Comparison of ENCODE assay signal across 8 cellular contexts in the genomic region with DNA sequence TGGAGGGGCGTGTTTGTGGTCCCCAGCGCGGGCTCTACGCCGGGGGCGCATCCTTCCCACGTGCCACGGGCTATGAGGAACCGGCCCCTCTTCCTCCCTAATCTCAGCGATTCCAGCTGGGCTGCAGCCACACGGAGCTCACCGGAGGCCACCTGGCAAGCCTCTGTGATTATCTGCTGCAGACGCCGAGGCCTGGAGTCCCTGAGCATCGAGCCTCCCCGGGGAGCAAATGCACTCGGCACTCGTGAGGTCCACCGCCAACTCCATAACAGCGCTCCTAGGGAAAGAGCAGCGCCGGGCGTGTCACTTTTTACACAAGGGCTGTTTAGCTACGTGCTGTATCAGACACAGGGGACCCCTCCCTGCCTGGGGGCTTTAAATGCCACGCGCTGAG.
DNase-seq lines count a peak whose midpoint lies in the region; ATAC-seq and TF ChIP-seq lines count a peak whose summit lies in the region.

No MANE protein-coding gene starts in this region.

- WGBS in sigmoid colon, 2 donors, result 13 to 42% methylated on average over 26 of the region's 26 CpGs

- no peaks in the 10 kb centered on the region for H3K9me3 ChIP-seq in sigmoid colon

- H3K27me3 ChIP-seq in sigmoid colon, result peaks cover 0 to 26% (median 11%) of the 10 kb centered on the region in 3 donors

- DNase-seq in ELF-1 (ENCODE audit: low read depth, low spot score), result peak; percentile 29
- no peak for DNase-seq in memory B cell (ENCODE audit: low spot score in 2 of 2)
- DNase-seq in amniotic stem cell (lab: John Stamatoyannopoulos, UW), result no peak
- no peak for DNase-seq in OCI-M1 (lab: John Stamatoyannopoulos, UW)
- no peak for DNase-seq in sigmoid colon
- no peak for DNase-seq in activated effector memory CD4-positive, alpha-beta T cell treated with Interleukin-2 at 50 U/mL for 16 hours

- no peak overlapping the region for H3K4me3 ChIP-seq in sigmoid colon

- no peak overlapping the region for H3K27ac Mint-ChIP-seq in memory B cell

- TF ChIP-seq CTCF in sigmoid colon (IDR thresholded peaks at IDR 0.05), result no peak

- no peak for TF ChIP-seq POLR2A in sigmoid colon (IDR thresholded peaks at IDR 0.05)

- H3K4me3 Mint-ChIP-seq in memory B cell, result peak overlapping the region; percentile 80

- no peak overlapping the region for H3K27ac ChIP-seq in sigmoid colon

- peaks cover 3% of the 10 kb centered on the region for H3K9me3 Mint-ChIP-seq in memory B cell

- peaks cover 0 to 15% (median 8%) of the 10 kb centered on the region in 4 donors for H3K4me1 ChIP-seq in sigmoid colon

- intact Hi-C loops in sigmoid colon (cut with DNase I), result no loop called here

- peaks cover 12% of the 10 kb centered on the region for H3K27me3 Mint-ChIP-seq in memory B cell

- no peak for TF ChIP-seq EP300 in sigmoid colon (IDR thresholded peaks at IDR 0.05)

- ATAC-seq in HG03342 (IDR thresholded peaks at IDR 0.05; ENCODE audit: unreplicated experiment), result peak; percentile 32
- peak; percentile 46 for ATAC-seq in SK-N-SH treated with all-trans-retinoic acid at 6 μM for 48 hours
- peak; percentile 18 for ATAC-seq in memory B cell (ENCODE audit: low read depth)

- no peaks in the 10 kb centered on the region for H3K36me3 Mint-ChIP-seq in memory B cell

- peaks cover 2% of the 10 kb centered on the region for H3K4me1 Mint-ChIP-seq in memory B cell

- H3K36me3 ChIP-seq in sigmoid colon, result no peaks in the 10 kb centered on the region

TF ChIP-seq in SK-N-SH treated with all-trans-retinoic acid at 6 μM for 48 hours, 23 proteins besides CTCF, POLR2A, EP300 and RAD21:
- no peak for TF ChIP-seq SNAI2 (CRISPR knock-in tag; IDR thresholded peaks at IDR 0.05)
- TF ChIP-seq TOX (CRISPR knock-in tag; IDR thresholded peaks at IDR 0.05; ENCODE audit: borderline replicate concordance), result no peak
- no peak for TF ChIP-seq OSR1 (CRISPR knock-in tag; IDR thresholded peaks at IDR 0.05)
- no peak for TF ChIP-seq GLIS3 (CRISPR knock-in tag; IDR thresholded peaks at IDR 0.05)
- no peak for TF ChIP-seq TCF4 (CRISPR knock-in tag; IDR thresholded peaks at IDR 0.05; ENCODE audit: borderline replicate concordance)
- TF ChIP-seq ARNTL (CRISPR knock-in tag; IDR thresholded peaks at IDR 0.05; ENCODE audit: borderline replicate concordance, low read depth), result no peak
- TF ChIP-seq CSDC2 (CRISPR knock-in tag; IDR thresholded peaks at IDR 0.05), result no peak
- no peak for TF ChIP-seq ZFP30 (CRISPR knock-in tag; IDR thresholded peaks at IDR 0.05)
- TF ChIP-seq RARB (CRISPR knock-in tag; IDR thresholded peaks at IDR 0.05), result no peak
- TF ChIP-seq ZNF8 (CRISPR knock-in tag; IDR thresholded peaks at IDR 0.05), result no peak
- no peak for TF ChIP-seq ZNF70 (CRISPR knock-in tag; IDR thresholded peaks at IDR 0.05)
- TF ChIP-seq TSHZ2 (CRISPR knock-in tag; IDR thresholded peaks at IDR 0.05), result no peak
- TF ChIP-seq, protein P1, sequence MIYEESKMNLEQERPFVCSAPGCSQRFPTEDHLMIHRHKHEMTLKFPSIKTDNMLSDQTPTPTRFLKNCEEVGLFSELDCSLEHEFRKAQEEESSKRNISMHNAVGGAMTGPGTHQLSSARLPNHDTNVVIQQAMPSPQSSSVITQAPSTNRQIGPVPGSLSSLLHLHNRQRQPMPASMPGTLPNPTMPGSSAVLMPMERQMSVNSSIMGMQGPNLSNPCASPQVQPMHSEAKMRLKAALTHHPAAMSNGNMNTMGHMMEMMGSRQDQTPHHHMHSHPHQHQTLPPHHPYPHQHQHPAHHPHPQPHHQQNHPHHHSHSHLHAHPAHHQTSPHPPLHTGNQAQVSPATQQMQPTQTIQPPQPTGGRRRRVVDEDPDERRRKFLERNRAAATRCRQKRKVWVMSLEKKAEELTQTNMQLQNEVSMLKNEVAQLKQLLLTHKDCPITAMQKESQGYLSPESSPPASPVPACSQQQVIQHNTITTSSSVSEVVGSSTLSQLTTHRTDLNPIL (CRISPR knock-in tag; IDR thresholded peaks at IDR 0.05; ENCODE audit: low read depth), result no peak
- TF ChIP-seq, protein P2, sequence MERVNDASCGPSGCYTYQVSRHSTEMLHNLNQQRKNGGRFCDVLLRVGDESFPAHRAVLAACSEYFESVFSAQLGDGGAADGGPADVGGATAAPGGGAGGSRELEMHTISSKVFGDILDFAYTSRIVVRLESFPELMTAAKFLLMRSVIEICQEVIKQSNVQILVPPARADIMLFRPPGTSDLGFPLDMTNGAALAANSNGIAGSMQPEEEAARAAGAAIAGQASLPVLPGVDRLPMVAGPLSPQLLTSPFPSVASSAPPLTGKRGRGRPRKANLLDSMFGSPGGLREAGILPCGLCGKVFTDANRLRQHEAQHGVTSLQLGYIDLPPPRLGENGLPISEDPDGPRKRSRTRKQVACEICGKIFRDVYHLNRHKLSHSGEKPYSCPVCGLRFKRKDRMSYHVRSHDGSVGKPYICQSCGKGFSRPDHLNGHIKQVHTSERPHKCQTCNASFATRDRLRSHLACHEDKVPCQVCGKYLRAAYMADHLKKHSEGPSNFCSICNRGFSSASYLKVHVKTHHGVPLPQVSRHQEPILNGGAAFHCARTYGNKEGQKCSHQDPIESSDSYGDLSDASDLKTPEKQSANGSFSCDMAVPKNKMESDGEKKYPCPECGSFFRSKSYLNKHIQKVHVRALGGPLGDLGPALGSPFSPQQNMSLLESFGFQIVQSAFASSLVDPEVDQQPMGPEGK (CRISPR knock-in tag; IDR thresholded peaks at IDR 0.05; ENCODE audit: borderline replicate concordance), result no peak
- TF ChIP-seq CSRNP3 (CRISPR knock-in tag; IDR thresholded peaks at IDR 0.05), result no peak
- TF ChIP-seq BACH2 (CRISPR knock-in tag; IDR thresholded peaks at IDR 0.05; ENCODE audit: borderline replicate concordance), result no peak
- no peak for TF ChIP-seq ZFP3 (CRISPR knock-in tag; IDR thresholded peaks at IDR 0.05)
- TF ChIP-seq ESRRG (CRISPR knock-in tag; IDR thresholded peaks at IDR 0.05), result no peak
- no peak for TF ChIP-seq PPARA (CRISPR knock-in tag; IDR thresholded peaks at IDR 0.05; ENCODE audit: borderline replicate concordance)
- TF ChIP-seq ISL1 (CRISPR knock-in tag; IDR thresholded peaks at IDR 0.05), result no peak
